Comparison of ENCODE assay signal across 7 cellular contexts in the genomic region with DNA sequence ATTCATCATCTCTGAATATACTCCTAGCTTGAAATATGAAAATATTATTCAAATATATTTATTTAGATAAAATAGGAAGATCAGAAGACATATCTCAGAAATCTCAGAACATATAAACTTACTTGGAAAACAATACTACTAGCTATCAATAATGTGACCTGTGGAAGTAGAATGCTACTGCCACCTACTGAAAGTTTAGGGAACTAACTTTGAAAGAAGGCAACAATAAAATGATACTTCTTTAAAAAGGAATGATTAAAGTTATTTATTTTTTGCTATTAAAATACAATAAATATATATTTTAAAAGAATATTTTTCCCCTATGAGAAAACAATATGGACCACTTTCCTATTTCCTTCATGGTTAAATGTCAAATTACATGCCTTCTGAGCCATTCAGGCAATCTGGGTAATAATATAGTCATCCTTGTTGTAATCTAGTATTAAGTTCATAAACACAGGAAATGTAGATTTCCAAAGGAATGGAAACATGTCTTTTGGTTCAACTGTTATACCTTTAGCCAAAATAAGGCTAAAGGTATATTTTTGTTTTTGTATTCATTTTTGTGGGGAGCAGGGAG. TPM values are rescaled to one million over a fixed set of nuclear protein-coding genes. Genes with fewer than 3 reads are reported as not detected.
A peak's percentile ranks its signal among the peaks of the same experiment; 100 is the strongest.
DNase-seq lines count a peak whose midpoint lies in the region; ATAC-seq and TF ChIP-seq lines count a peak whose summit lies in the region.

No MANE protein-coding gene starts in this region.

- H3K4me1 ChIP-seq in GM23338 (ENCODE audit: insufficient read depth) (no peaks in the 10 kb centered on the region), osteoblast (ENCODE audit: insufficient read depth, low read length) (peaks cover 2% of the 10 kb centered on the region)

- no peaks in the 10 kb centered on the region for H3K9me2 ChIP-seq in GM23338 (ENCODE audit: insufficient read depth)

- no peak for ATAC-seq in GM23338
- ATAC-seq in GM18873 (IDR thresholded peaks at IDR 0.05; ENCODE audit: low FRiP score, unreplicated experiment), result no peak

- no peaks in the 10 kb centered on the region for H3K9me3 ChIP-seq in osteoblast (ENCODE audit: low read depth, low read length)

- no peaks in the 10 kb centered on the region for H3K4me1 Mint-ChIP-seq in GM23338

- no peaks in the 10 kb centered on the region for H3F3A ChIP-seq in GM23338 (replicated peaks; ENCODE audit: low read depth)

- H4K20me1 ChIP-seq in GM23338 (replicated peaks; ENCODE audit: insufficient read depth) (no peaks in the 10 kb centered on the region), osteoblast (ENCODE audit: insufficient read depth, low read length) (no peaks in the 10 kb centered on the region)

- no peak overlapping the region for H3K27ac Mint-ChIP-seq in GM23338

- in situ Hi-C loops in G401 (cut with HindIII; ENCODE audit: low sequenced_read_pairs), result no loop called here

- H3K27me3 Mint-ChIP-seq in GM23338 (ENCODE audit: insufficient read depth, low read depth, poor library complexity), result peaks cover 2% of the 10 kb centered on the region

- H3K4me3 ChIP-seq in GM23338 (no peak overlapping the region), osteoblast (ENCODE audit: insufficient read depth, low read length) (no peak overlapping the region)

- no peak overlapping the region for H3K4me2 ChIP-seq in GM23338
- no peak overlapping the region for H3K4me2 ChIP-seq in osteoblast (ENCODE audit: insufficient read depth, low read length)

- H3K79me2 ChIP-seq in GM23338 (replicated peaks; ENCODE audit: insufficient read depth) (no peaks in the 10 kb centered on the region), osteoblast (ENCODE audit: insufficient read depth, low read length) (no peaks in the 10 kb centered on the region)

- no peaks in the 10 kb centered on the region for H3K36me3 ChIP-seq in GM23338 (ENCODE audit: insufficient read depth)
- H3K36me3 ChIP-seq in osteoblast (ENCODE audit: insufficient read depth, low read length), result no peaks in the 10 kb centered on the region

- H3K4me3 Mint-ChIP-seq in GM23338, result no peak overlapping the region

- no peaks in the 10 kb centered on the region for H3K9me3 Mint-ChIP-seq in GM23338

- no peaks in the 10 kb centered on the region for H3K36me3 Mint-ChIP-seq in GM23338 (ENCODE audit: low read depth)

- H2AFZ ChIP-seq in GM23338 (no peak overlapping the region), osteoblast (ENCODE audit: low read length) (no peak overlapping the region)

- no peak overlapping the region for H3K27ac ChIP-seq in GM23338 (ENCODE audit: low read depth)
- no peak overlapping the region for H3K27ac ChIP-seq in osteoblast (ENCODE audit: low read depth, low read length)

- DNase-seq in G401 (ENCODE audit: low spot score), result peak; percentile 34
- DNase-seq in GM23338 (ENCODE audit: low spot score), result peak; percentile 48
- DNase-seq in NCI-H748 (lab: John Stamatoyannopoulos, UW; ENCODE audit: unreplicated experiment), result peak; percentile 45
- DNase-seq in dermis microvascular lymphatic vessel endothelial cell (ENCODE audit: low read depth in 2 of 2), result peak; percentile 24 to 43
- DNase-seq in osteoblast (ENCODE audit: insufficient read length, low spot score, missing footprints), result no peak
- DNase-seq in GM19238 (ENCODE audit: insufficient read length, low spot score), result no peak

- H3K27me3 ChIP-seq in GM23338 (ENCODE audit: insufficient read depth), result no peaks in the 10 kb centered on the region
- peaks cover 8% of the 10 kb centered on the region for H3K27me3 ChIP-seq in osteoblast (ENCODE audit: insufficient read depth, low read length)

- TF ChIP-seq CTCF in GM23338 (conservative IDR thresholded peaks at IDR 0.05; ENCODE audit: low read depth in 2 of 2) (peak in 1 of 2 experiments; percentile 75; a peak in 3 of 4 replicates), osteoblast (IDR thresholded peaks at IDR 0.05; ENCODE audit: extremely low read depth, low read depth, low read length) (peak; percentile 59)

TF ChIP-seq in GM23338, 12 proteins besides CTCF, POLR2A, EP300 and RAD21 (continues in another document):
- TF ChIP-seq POLR2AphosphoS5 (IDR thresholded peaks at IDR 0.05; ENCODE audit: low read depth), result no peak
- no peak for TF ChIP-seq ZNF114 (CRISPR knock-in tag; IDR thresholded peaks at IDR 0.05)
- TF ChIP-seq ZNF331 (CRISPR knock-in tag; IDR thresholded peaks at IDR 0.05; ENCODE audit: low read depth), result no peak
- no peak for TF ChIP-seq STAT1 (IDR thresholded peaks at IDR 0.05; ENCODE audit: unreplicated experiment)
- TF ChIP-seq JUNB (IDR thresholded peaks at IDR 0.05; ENCODE audit: unreplicated experiment), result no peak
- TF ChIP-seq CREB1 (CRISPR knock-in tag; IDR thresholded peaks at IDR 0.05; ENCODE audit: low read depth), result no peak
- TF ChIP-seq, protein P1, sequence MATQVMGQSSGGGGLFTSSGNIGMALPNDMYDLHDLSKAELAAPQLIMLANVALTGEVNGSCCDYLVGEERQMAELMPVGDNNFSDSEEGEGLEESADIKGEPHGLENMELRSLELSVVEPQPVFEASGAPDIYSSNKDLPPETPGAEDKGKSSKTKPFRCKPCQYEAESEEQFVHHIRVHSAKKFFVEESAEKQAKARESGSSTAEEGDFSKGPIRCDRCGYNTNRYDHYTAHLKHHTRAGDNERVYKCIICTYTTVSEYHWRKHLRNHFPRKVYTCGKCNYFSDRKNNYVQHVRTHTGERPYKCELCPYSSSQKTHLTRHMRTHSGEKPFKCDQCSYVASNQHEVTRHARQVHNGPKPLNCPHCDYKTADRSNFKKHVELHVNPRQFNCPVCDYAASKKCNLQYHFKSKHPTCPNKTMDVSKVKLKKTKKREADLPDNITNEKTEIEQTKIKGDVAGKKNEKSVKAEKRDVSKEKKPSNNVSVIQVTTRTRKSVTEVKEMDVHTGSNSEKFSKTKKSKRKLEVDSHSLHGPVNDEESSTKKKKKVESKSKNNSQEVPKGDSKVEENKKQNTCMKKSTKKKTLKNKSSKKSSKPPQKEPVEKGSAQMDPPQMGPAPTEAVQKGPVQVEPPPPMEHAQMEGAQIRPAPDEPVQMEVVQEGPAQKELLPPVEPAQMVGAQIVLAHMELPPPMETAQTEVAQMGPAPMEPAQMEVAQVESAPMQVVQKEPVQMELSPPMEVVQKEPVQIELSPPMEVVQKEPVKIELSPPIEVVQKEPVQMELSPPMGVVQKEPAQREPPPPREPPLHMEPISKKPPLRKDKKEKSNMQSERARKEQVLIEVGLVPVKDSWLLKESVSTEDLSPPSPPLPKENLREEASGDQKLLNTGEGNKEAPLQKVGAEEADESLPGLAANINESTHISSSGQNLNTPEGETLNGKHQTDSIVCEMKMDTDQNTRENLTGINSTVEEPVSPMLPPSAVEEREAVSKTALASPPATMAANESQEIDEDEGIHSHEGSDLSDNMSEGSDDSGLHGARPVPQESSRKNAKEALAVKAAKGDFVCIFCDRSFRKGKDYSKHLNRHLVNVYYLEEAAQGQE (IDR thresholded peaks at IDR 0.05; ENCODE audit: unreplicated experiment), result no peak

RNA-seq across cellular contexts. Expression of a gene that starts 26.0 kb away (rescaled TPM):
- total RNA-seq in G401 (2014; rRNA removed; shearing (Covaris generic)), result not detected in 2 replicates
- total RNA-seq in GM23338 (2014; rRNA removed; shearing (Covaris generic)), result 0.39 TPM in 1 of 2 replicates, not detected in the other
- 0.37 and 0.68 TPM in 2 replicates for polyA plus RNA-seq in GM23338 (2016; fragmentation: Nextera tagmentation; extraction: Ambion mirVana)
- total RNA-seq in dermis microvascular lymphatic vessel endothelial cell, result not detected in 2 replicates
- total RNA-seq in osteoblast, result not detected in 2 replicates

RNA-seq across cellular contexts. Expression of a gene that starts 28.1 kb away (rescaled TPM):
- 3.0 and 9.2 TPM in 2 replicates for total RNA-seq in G401 (2014; rRNA removed; shearing (Covaris generic))
- 21.1 and 21.2 TPM in 2 replicates for total RNA-seq in GM23338 (2014; rRNA removed; shearing (Covaris generic))
- 6.5 and 7.4 TPM in 2 replicates for polyA plus RNA-seq in GM23338 (2016; fragmentation: Nextera tagmentation; extraction: Ambion mirVana)
- total RNA-seq in dermis microvascular lymphatic vessel endothelial cell (12.2 and 19.5 TPM in 2 replicates), osteoblast (37.7 and 38.0 TPM in 2 replicates)

Comparison
In these comparisons a context has a peak if more than half of its experiments do, and no peak if none do; other contexts are left out.
1. DNase-seq: peak in G401 (single experiment), GM23338 (single experiment), NCI-H748 (single experiment) and dermis microvascular lymphatic vessel endothelial cell (2 of 2); none in osteoblast (single experiment) and GM19238 (single experiment).